In genomic region chr12:14384783-14385638, GRCh38 we compare ENCODE assay signal across 8 cellular contexts. TPM values are rescaled to one million over a fixed set of nuclear protein-coding genes. Genes with fewer than 3 reads are reported as not detected.
DNase-seq lines count a peak whose midpoint lies in the region; ATAC-seq and TF ChIP-seq lines count a peak whose summit lies in the region.

No MANE protein-coding gene starts in this region.

- H3K4me3 Mint-ChIP-seq in WTC11, result peak overlapping the region; percentile 50

- POLR2A ChIA-PET in WTC11 (lab: Charles Lee), result interaction anchor here (1.1 to 2.3 kb wide), 4 partner anchors 9 to 127 kb away, joined by 3 to 18 read pairs (median 9); partner anchors contain the start of gene ATF7IP

- H3K36me3 ChIP-seq in liver (ENCODE audit: control insufficient read depth in 4 of 4, insufficient read depth in 3 of 4, low read depth in 1 of 4, low read length in 3 of 4), result no peaks in the 10 kb centered on the region

- peak; percentile 71 for DNase-seq in AG09319 (ENCODE audit: extremely low read depth, low read depth)
- DNase-seq in NCI-H2081 treated with DMSO at 0.1 percent for 48 hours (lab: John Stamatoyannopoulos, UW), result peak; percentile 94
- peak; percentile 28 for DNase-seq in WTC11 (ENCODE audit: low spot score)
- DNase-seq in dorsolateral prefrontal cortex, result peak in 2 of 10 donors; percentile 29 to 61
- DNase-seq in stimulated activated CD8-positive, alpha-beta memory T cell treated with anti-CD3 and anti-CD28 coated beads, Interleukin-12 subunit alpha, Interleukin-12 subunit beta, amount 100 ng/mL, for 24 hours (ENCODE audit: extremely low read depth), result peak; percentile 14

- peaks cover 76% of the 10 kb centered on the region for H3K4me1 Mint-ChIP-seq in WTC11

- H3K27me3 Mint-ChIP-seq in WTC11 (ENCODE audit: low read depth), result no peaks in the 10 kb centered on the region

- peak overlapping the region; percentile 97 for H3K27ac Mint-ChIP-seq in WTC11

- ATAC-seq in GM18858 (IDR thresholded peaks at IDR 0.05; ENCODE audit: unreplicated experiment), result peak; percentile 87
- ATAC-seq in HG03039 (IDR thresholded peaks at IDR 0.05; ENCODE audit: unreplicated experiment), result peak; percentile 85
- peak; percentile 83 for ATAC-seq in WTC11

- TF ChIP-seq RAD21 in liver (IDR thresholded peaks at IDR 0.05), result peak; percentile 29 to 57

- H3K36me3 Mint-ChIP-seq in WTC11, result peaks cover 9% of the 10 kb centered on the region

- no peak for TF ChIP-seq CTCF in AG09319 (IDR thresholded peaks at IDR 0.05; ENCODE audit: low read depth, low read length)
- no peak for TF ChIP-seq CTCF in WTC11 (IDR thresholded peaks at IDR 0.05)
- peak in 5 of 56 donors; percentile 6 to 32 (median 16) for TF ChIP-seq CTCF in dorsolateral prefrontal cortex (IDR thresholded peaks at IDR 0.05 in 54 of 56, conservative IDR thresholded peaks at IDR 0.05 in 2 of 56; ENCODE audit: low read depth in 1 of 56, partially characterized antibody in 56 of 56)
- no peak for TF ChIP-seq CTCF in liver (IDR thresholded peaks at IDR 0.05; ENCODE audit: low read depth, low read length, missing input control)

- H3K9ac ChIP-seq in liver (ENCODE audit: low read depth in 1 of 2, low read length in 2 of 2), result peak overlapping the region; percentile 15 to 66

- WGBS in liver, result 5% methylated on average over 2 of the region's 2 CpGs

- H3K27me3 ChIP-seq in dorsolateral prefrontal cortex, result no peaks in the 10 kb centered on the region
- no peaks in the 10 kb centered on the region for H3K27me3 ChIP-seq in liver (ENCODE audit: control insufficient read depth in 4 of 4, insufficient read depth in 4 of 4, low read length in 3 of 4)

- H3K4me3 ChIP-seq in dorsolateral prefrontal cortex (peak overlapping the region in 53 of 59 donors; percentile 0 to 50 (median 24)), liver (ENCODE audit: low read depth in 1 of 3, low read length in 3 of 3) (peak overlapping the region; percentile 8 to 34 (median 17))

- H3K27ac ChIP-seq in dorsolateral prefrontal cortex, result peak overlapping the region in 55 of 59 donors; percentile 5 to 83 (median 63)
- peak overlapping the region; percentile 1 to 30 for H3K27ac ChIP-seq in liver (ENCODE audit: low read depth in 1 of 2, low read length in 2 of 2)

- peaks cover 7 to 38% (median 21%) of the 10 kb centered on the region in 4 donors for H3K4me1 ChIP-seq in liver (ENCODE audit: control insufficient read depth in 4 of 4, insufficient read depth in 4 of 4, low read length in 3 of 4)

- peaks cover 3% of the 10 kb centered on the region for H3K9me3 Mint-ChIP-seq in WTC11

- CTCF ChIA-PET in WTC11 (lab: Charles Lee), result interaction anchor here (0.7 to 2.2 kb wide), 7 partner anchors 20 to 147 kb away, joined by 3 to 7 read pairs (median 3); partner anchors contain the start of gene ATF7IP

- H3K9me3 ChIP-seq in liver (ENCODE audit: control insufficient read depth in 4 of 4, low read length in 3 of 4), result peaks cover 0 to 1% (median under 1%) of the 10 kb centered on the region in 4 donors

- intact Hi-C loops in dorsolateral prefrontal cortex (cut with DNase I), result no loop called here

TF ChIP-seq in WTC11, 78 proteins besides CTCF, POLR2A, EP300 and RAD21 (continues in another document):
- TF ChIP-seq ZBTB43 (CRISPR knock-in tag; IDR thresholded peaks at IDR 0.05) (no peak), ZBTB21 (CRISPR knock-in tag; IDR thresholded peaks at IDR 0.05; ENCODE audit: borderline replicate concordance) (no peak), FOXJ3 (CRISPR knock-in tag; IDR thresholded peaks at IDR 0.05; ENCODE audit: borderline replicate concordance) (no peak), ATF6 (CRISPR knock-in tag; IDR thresholded peaks at IDR 0.05) (no peak)

TF ChIP-seq in liver, 16 proteins besides CTCF, POLR2A, EP300 and RAD21:
- peak; percentile 44 for TF ChIP-seq REST (IDR thresholded peaks at IDR 0.05)
- TF ChIP-seq HNF4G (IDR thresholded peaks at IDR 0.05), result peak; percentile 84
- TF ChIP-seq FOXA2 (IDR thresholded peaks at IDR 0.05), result peak; percentile 63
- peak; percentile 78 for TF ChIP-seq MAX (IDR thresholded peaks at IDR 0.05)
- no peak for TF ChIP-seq GABPA (IDR thresholded peaks at IDR 0.05 in 1 of 2, conservative IDR thresholded peaks at IDR 0.05 in 1 of 2)
- TF ChIP-seq SP1 (IDR thresholded peaks at IDR 0.05), result peak; percentile 81
- TF ChIP-seq EGR1 (IDR thresholded peaks at IDR 0.05; ENCODE audit: low read depth in 2 of 2), result no peak
- peak; percentile 80 for TF ChIP-seq ZBTB33 (IDR thresholded peaks at IDR 0.05)
- TF ChIP-seq HNF4A (conservative IDR thresholded peaks at IDR 0.05), result peak; percentile 87 to 89
- TF ChIP-seq JUND (IDR thresholded peaks at IDR 0.05), result peak in 1 of 2 donors; percentile 15
- TF ChIP-seq FOXA1 (IDR thresholded peaks at IDR 0.05), result peak; percentile 12
- peak; percentile 99 for TF ChIP-seq YY1 (IDR thresholded peaks at IDR 0.05)
- TF ChIP-seq NR2F2 (IDR thresholded peaks at IDR 0.05), result peak; percentile 11
- TF ChIP-seq ATF3 (IDR thresholded peaks at IDR 0.05), result peak; percentile 53
- TF ChIP-seq TAF1 (conservative IDR thresholded peaks at IDR 0.05), result no peak
- TF ChIP-seq RXRA (IDR thresholded peaks at IDR 0.05), result peak; percentile 38 to 49

RNA-seq across cellular contexts. Expression of gene ATF7IP, which starts 19.5 kb away (rescaled TPM):
- 141 to 169 TPM (median 167 TPM) in 3 replicates for total RNA-seq in WTC11 (2021)
- total RNA-seq in dorsolateral prefrontal cortex, result 10 to 100 TPM; 49.2 to 99.3 (median 71.5) TPM
- total RNA-seq in liver, result 10 to 100 TPM; 20.8 to 25.6 TPM
- polyA plus RNA-seq in liver, result 10 to 100 TPM in 1 of 2 donors, 1 to 10 TPM in 1; 3.9 to 19.0 TPM
